1 cellular context compared by ENCODE assay signal in the genomic region with DNA sequence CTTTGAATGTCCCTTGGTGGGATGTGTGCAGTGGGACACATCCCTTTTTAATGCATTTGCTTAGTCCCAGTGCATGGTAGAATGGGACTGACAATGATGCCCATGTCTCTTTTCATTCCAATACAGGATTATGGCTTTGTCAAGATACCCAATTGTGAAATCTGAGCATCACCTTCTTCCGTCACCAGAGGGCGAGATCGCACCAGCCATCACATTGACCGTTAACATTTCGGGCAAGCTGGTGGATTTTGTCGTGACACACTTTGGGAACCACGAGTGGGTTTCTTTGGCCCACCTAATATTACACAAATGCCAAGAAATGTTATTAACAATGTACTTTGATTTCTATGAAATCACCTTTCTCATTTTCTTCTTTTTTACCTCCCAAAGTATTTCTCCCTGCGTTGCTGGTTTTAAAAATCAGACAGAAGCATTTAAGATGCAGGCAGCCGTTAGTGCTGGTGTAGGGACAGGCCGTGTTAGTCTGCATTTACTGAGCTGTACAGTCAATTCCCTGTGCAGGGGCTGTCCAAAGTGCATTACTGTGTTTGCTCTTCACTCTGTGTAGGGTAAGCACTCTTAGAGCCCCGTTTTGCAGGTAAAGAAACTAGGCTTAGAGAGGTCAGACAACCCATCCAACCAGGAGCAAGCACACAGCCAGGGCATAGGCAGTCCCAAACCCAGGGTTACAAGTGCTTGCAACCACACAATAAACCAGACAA.
A peak's percentile ranks its signal among the peaks of the same experiment; 100 is the strongest.
TF ChIP-seq lines count a peak whose summit lies in the region.

No MANE protein-coding gene starts in this region.

TF ChIP-seq in HepG2, 621 proteins besides CTCF, POLR2A, EP300 and RAD21 (continued from another document):
- TF ChIP-seq, protein P1, sequence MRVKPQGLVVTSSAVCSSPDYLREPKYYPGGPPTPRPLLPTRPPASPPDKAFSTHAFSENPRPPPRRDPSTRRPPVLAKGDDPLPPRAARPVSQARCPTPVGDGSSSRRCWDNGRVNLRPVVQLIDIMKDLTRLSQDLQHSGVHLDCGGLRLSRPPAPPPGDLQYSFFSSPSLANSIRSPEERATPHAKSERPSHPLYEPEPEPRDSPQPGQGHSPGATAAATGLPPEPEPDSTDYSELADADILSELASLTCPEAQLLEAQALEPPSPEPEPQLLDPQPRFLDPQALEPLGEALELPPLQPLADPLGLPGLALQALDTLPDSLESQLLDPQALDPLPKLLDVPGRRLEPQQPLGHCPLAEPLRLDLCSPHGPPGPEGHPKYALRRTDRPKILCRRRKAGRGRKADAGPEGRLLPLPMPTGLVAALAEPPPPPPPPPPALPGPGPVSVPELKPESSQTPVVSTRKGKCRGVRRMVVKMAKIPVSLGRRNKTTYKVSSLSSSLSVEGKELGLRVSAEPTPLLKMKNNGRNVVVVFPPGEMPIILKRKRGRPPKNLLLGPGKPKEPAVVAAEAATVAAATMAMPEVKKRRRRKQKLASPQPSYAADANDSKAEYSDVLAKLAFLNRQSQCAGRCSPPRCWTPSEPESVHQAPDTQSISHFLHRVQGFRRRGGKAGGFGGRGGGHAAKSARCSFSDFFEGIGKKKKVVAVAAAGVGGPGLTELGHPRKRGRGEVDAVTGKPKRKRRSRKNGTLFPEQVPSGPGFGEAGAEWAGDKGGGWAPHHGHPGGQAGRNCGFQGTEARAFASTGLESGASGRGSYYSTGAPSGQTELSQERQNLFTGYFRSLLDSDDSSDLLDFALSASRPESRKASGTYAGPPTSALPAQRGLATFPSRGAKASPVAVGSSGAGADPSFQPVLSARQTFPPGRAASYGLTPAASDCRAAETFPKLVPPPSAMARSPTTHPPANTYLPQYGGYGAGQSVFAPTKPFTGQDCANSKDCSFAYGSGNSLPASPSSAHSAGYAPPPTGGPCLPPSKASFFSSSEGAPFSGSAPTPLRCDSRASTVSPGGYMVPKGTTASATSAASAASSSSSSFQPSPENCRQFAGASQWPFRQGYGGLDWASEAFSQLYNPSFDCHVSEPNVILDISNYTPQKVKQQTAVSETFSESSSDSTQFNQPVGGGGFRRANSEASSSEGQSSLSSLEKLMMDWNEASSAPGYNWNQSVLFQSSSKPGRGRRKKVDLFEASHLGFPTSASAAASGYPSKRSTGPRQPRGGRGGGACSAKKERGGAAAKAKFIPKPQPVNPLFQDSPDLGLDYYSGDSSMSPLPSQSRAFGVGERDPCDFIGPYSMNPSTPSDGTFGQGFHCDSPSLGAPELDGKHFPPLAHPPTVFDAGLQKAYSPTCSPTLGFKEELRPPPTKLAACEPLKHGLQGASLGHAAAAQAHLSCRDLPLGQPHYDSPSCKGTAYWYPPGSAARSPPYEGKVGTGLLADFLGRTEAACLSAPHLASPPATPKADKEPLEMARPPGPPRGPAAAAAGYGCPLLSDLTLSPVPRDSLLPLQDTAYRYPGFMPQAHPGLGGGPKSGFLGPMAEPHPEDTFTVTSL (CRISPR knock-in tag; IDR thresholded peaks at IDR 0.05; ENCODE audit: borderline replicate concordance): peak; percentile 26; the same call in 1 of the 2 replicates
- TF ChIP-seq ZNF572 (CRISPR knock-in tag; IDR thresholded peaks at IDR 0.05) (no peak), CEBPG (CRISPR knock-in tag; IDR thresholded peaks at IDR 0.05) (peak; percentile 72), ZNF367 (CRISPR knock-in tag; IDR thresholded peaks at IDR 0.05; ENCODE audit: borderline replicate concordance) (no peak), ZBTB8A (CRISPR knock-in tag; IDR thresholded peaks at IDR 0.05; ENCODE audit: borderline replicate concordance, low read depth) (no peak), DPF2 (CRISPR knock-in tag; IDR thresholded peaks at IDR 0.05; ENCODE audit: borderline replicate concordance, low read depth) (no peak), ZNF678 (CRISPR knock-in tag; IDR thresholded peaks at IDR 0.05) (no peak), CEBPB (IDR thresholded peaks at IDR 0.05; ENCODE audit: borderline replicate concordance, low read depth, low read length) (peak; percentile 68), ZNF326 (CRISPR knock-in tag; IDR thresholded peaks at IDR 0.05; ENCODE audit: borderline replicate concordance) (no peak), RAD51 (IDR thresholded peaks at IDR 0.05; ENCODE audit: borderline replicate concordance) (no peak)
